Comparison of ENCODE assay signal across 17 cellular contexts in genomic region chr13:22130254-22130653, GRCh38.
A peak's percentile ranks its signal among the peaks of the same experiment; 100 is the strongest.
DNase-seq lines count a peak whose midpoint lies in the region; ATAC-seq, FAIRE-seq and TF ChIP-seq lines count a peak whose summit lies in the region.
"Had no signal": no experiment of that assay in that cellular context is flagged by ENCODE, and none has a peak within 500 bp of the region (broad histone marks: within the 10 kb centered on the region; RNA-seq: fewer than 3 reads in every experiment).

No MANE protein-coding gene starts in this region.

- POLR2A ChIA-PET in HepG2 (lab: Yijun Ruan, JAX) (no interaction called here), K562 (lab: Yijun Ruan, JAX) (interaction anchor here (0.5 kb wide), 1 partner anchor 202 kb away, joined by 3 read pairs; no protein-coding TSS in a partner anchor)
- POLR2A ChIA-PET in naive thymus-derived CD4-positive, alpha-beta T cell (lab: Charles Lee): interaction anchor here (0.6 kb wide), 1 partner anchor 285 kb away, joined by 3 read pairs; no protein-coding TSS in a partner anchor

- H3K79me2 ChIP-seq in HepG2 (ENCODE audit: insufficient read depth, low read length) (no peaks in the 10 kb centered on the region), K562 (ENCODE audit: control insufficient read depth, insufficient read depth, low read length) (no peaks in the 10 kb centered on the region)

- ATAC-seq in HepG2 (no peak), right lobe of liver (no peak), K562 (no peak)
- ATAC-seq in naive thymus-derived CD4-positive, alpha-beta T cell: no peak
- ATAC-seq: CD8-positive, alpha-beta T cell; GM23338; HCT116 had no signal

- BruUV-seq in HepG2 (replicated peaks; lab: Mats Ljungman, UMichigan) (no TSS peak), K562 (replicated peaks; lab: Mats Ljungman, UMichigan) (no TSS peak)

- H3K27ac Mint-ChIP-seq in naive thymus-derived CD4-positive, alpha-beta T cell: no peak overlapping the region
- H3K27ac Mint-ChIP-seq: CD8-positive, alpha-beta T cell; GM23338; H9 had no signal

- H3K4me3 ChIP-seq in HepG2 (replicated peaks in 1 of 3; ENCODE audit: insufficient read depth in 1 of 3, low read depth in 2 of 3, low read length in 3 of 3) (no peak overlapping the region), right lobe of liver (no peak overlapping the region), K562 (no peak overlapping the region)
- H3K4me3 ChIP-seq in naive thymus-derived CD4-positive, alpha-beta T cell (ENCODE audit: low read length): no peak overlapping the region
- H3K4me3 ChIP-seq: GM23338 had no signal

- H3K4me1 Mint-ChIP-seq in naive thymus-derived CD4-positive, alpha-beta T cell: peaks cover 8 to 24% (median 13%) of the 10 kb centered on the region in 7 donors
- H3K4me1 Mint-ChIP-seq: GM23338, H9 had no signal

- H3K9me1 ChIP-seq in K562 (ENCODE audit: control insufficient read depth, insufficient read depth, low read length): no peaks in the 10 kb centered on the region

- no peaks in the 10 kb centered on the region for H3K27me3 Mint-ChIP-seq in naive thymus-derived CD4-positive, alpha-beta T cell

- TF ChIP-seq EP300 in HepG2 (IDR thresholded peaks at IDR 0.05; ENCODE audit: low read depth in 2 of 2, low read length in 2 of 2): no peak
- no peak for TF ChIP-seq EP300 in HepG2 (CRISPR knock-in tag; IDR thresholded peaks at IDR 0.05; ENCODE audit: borderline replicate concordance)
- no peak for TF ChIP-seq EP300 in K562 (IDR thresholded peaks at IDR 0.05; ENCODE audit: low read length)

- H3K4me2 ChIP-seq in HepG2 (ENCODE audit: low read depth, low read length): no peak overlapping the region
- H3K4me2 ChIP-seq in K562 (ENCODE audit: insufficient read depth, low read length): no peak overlapping the region
- H3K4me2 ChIP-seq: GM23338 had no signal

- TF ChIP-seq POLR2A in HepG2 (IDR thresholded peaks at IDR 0.05; ENCODE audit: insufficient read depth in 1 of 2, low read depth in 2 of 2, low read length in 2 of 2) (no peak), right lobe of liver (IDR thresholded peaks at IDR 0.05) (no peak), K562 (conservative IDR thresholded peaks at IDR 0.05) (no peak)

- in situ Hi-C loops in HepG2 (cut with HindIII; ENCODE audit: extremely low pct_ligation_motif_present, low pct_unique_long_range_greater_than_20kb) (no loop called here), K562 (cut with MboI) (no loop called here)

- 3% methylated on average over 1 of the region's 1 CpG for WGBS in HepG2 (ENCODE audit: low lambda C conversion rate)
- WGBS in right lobe of liver (ENCODE audit: insufficient coverage, low coverage, low lambda C conversion rate, missing lambda C conversion rate): 43% methylated on average over 1 of the region's 1 CpG
- WGBS in K562 (ENCODE audit: insufficient coverage, low coverage, missing lambda C conversion rate): 10% methylated on average over 1 of the region's 1 CpG

- DNase-seq in HepG2 (ENCODE audit: low spot score) (no peak), right lobe of liver (no peak), GM19239 (ENCODE audit: insufficient read length, low spot score) (no peak), K562 (ENCODE audit: extremely low read depth in 1 of 4, low spot score in 3 of 4) (no peak), NOMO-1 treated with DMSO at 0.1 percent for 48 hours (lab: John Stamatoyannopoulos, UW; ENCODE audit: unreplicated experiment) (no peak)
- DNase-seq in naive thymus-derived CD4-positive, alpha-beta T cell: no peak
- DNase-seq: 8988T; C1 segment of cervical spinal cord; Caco-2; CD8-positive, alpha-beta T cell; DMS153; DND-41; H9 had no signal

- no peak for FAIRE-seq in HepG2 (lab: Jason Lieb, UNC)
- peak; percentile 31 for FAIRE-seq in GM19239 (lab: Jason Lieb, UNC)
- FAIRE-seq in K562 (lab: Jason Lieb, UNC): no peak
- FAIRE-seq: G401.6, GM12892 had no signal

- H3K27ac ChIP-seq in HepG2 (ENCODE audit: extremely low read length, insufficient read depth, low read length) (no peak overlapping the region), right lobe of liver (no peak overlapping the region), K562 (ENCODE audit: extremely low read depth, low read depth, low read length) (no peak overlapping the region)
- H3K27ac ChIP-seq in naive thymus-derived CD4-positive, alpha-beta T cell (ENCODE audit: low read depth, low read length): no peak overlapping the region

- peaks cover 0 to 21% (median 4%) of the 10 kb centered on the region in 11 donors for H3K9me3 Mint-ChIP-seq in naive thymus-derived CD4-positive, alpha-beta T cell
- H3K9me3 Mint-ChIP-seq: CD8-positive, alpha-beta T cell; GM23338; H9 had no signal

- TF ChIP-seq CTCF in HepG2 (CRISPR knock-in tag; IDR thresholded peaks at IDR 0.05) (no peak), right lobe of liver (IDR thresholded peaks at IDR 0.05) (no peak), K562 (IDR thresholded peaks at IDR 0.05 in 2 of 3, conservative IDR thresholded peaks at IDR 0.05 in 1 of 3; ENCODE audit: insufficient read depth in 2 of 3, low read depth in 1 of 3, low read length in 3 of 3) (no peak)

- CTCF ChIA-PET in HepG2 (lab: Yijun Ruan, JAX; ENCODE audit: low intra/inter-chr PET ratio, low total read pairs) (no interaction called here), K562 (lab: Yijun Ruan, JAX; ENCODE audit: low intra/inter-chr PET ratio) (no interaction called here)
- CTCF ChIA-PET in naive thymus-derived CD4-positive, alpha-beta T cell (lab: Charles Lee): no interaction called here

- no peaks in the 10 kb centered on the region for H4K20me1 ChIP-seq in HepG2 (ENCODE audit: insufficient read depth, low read length)
- H4K20me1 ChIP-seq in K562 (replicated peaks; ENCODE audit: control insufficient read depth, insufficient read depth, low read length): no peaks in the 10 kb centered on the region

- H3K36me3 ChIP-seq in HepG2 (replicated peaks in 1 of 2; ENCODE audit: control insufficient read depth in 1 of 2, insufficient read depth in 2 of 2, low read length in 2 of 2) (no peaks in the 10 kb centered on the region), right lobe of liver (no peaks in the 10 kb centered on the region), K562 (ENCODE audit: control insufficient read depth, insufficient read depth, low read length) (no peaks in the 10 kb centered on the region)
- H3K36me3 ChIP-seq in naive thymus-derived CD4-positive, alpha-beta T cell (ENCODE audit: control insufficient read depth in 2 of 3, insufficient read depth in 3 of 3, low read length in 3 of 3): no peaks in the 10 kb centered on the region

- no peak overlapping the region for H2AFZ ChIP-seq in HepG2 (ENCODE audit: low read length)
- no peak overlapping the region for H2AFZ ChIP-seq in K562 (ENCODE audit: low read depth, low read length)
- H2AFZ ChIP-seq: GM23338 had no signal

- H3K4me3 Mint-ChIP-seq in naive thymus-derived CD4-positive, alpha-beta T cell: no peak overlapping the region
- H3K4me3 Mint-ChIP-seq: CD8-positive, alpha-beta T cell; GM23338; H9 had no signal

- TF ChIP-seq RAD21 in HepG2 (CRISPR knock-in tag; IDR thresholded peaks at IDR 0.05) (no peak), K562 (CRISPR knock-in tag; conservative IDR thresholded peaks at IDR 0.05 in 1 of 2, IDR thresholded peaks at IDR 0.05 in 1 of 2) (no peak)

- peaks cover 0 to 8% (median 5%) of the 10 kb centered on the region in 5 donors for H3K36me3 Mint-ChIP-seq in naive thymus-derived CD4-positive, alpha-beta T cell
- H3K36me3 Mint-ChIP-seq: CD8-positive, alpha-beta T cell had no signal

- H3K9me3 ChIP-seq in HepG2 (ENCODE audit: low read length) (no peaks in the 10 kb centered on the region), right lobe of liver (no peaks in the 10 kb centered on the region), K562 (replicated peaks; ENCODE audit: control insufficient read depth, insufficient read depth, low read depth, low read length) (no peaks in the 10 kb centered on the region)
- no peaks in the 10 kb centered on the region for H3K9me3 ChIP-seq in naive thymus-derived CD4-positive, alpha-beta T cell (ENCODE audit: control insufficient read depth in 2 of 3, low read length in 3 of 3)
- H3K9me3 ChIP-seq: Caco-2 had no signal

- no peaks in the 10 kb centered on the region for H3K4me1 ChIP-seq in HepG2 (ENCODE audit: insufficient read depth, low read length)
- no peaks in the 10 kb centered on the region for H3K4me1 ChIP-seq in right lobe of liver
- no peaks in the 10 kb centered on the region for H3K4me1 ChIP-seq in K562 (replicated peaks in 1 of 2; ENCODE audit: control insufficient read depth in 2 of 2, insufficient read depth in 2 of 2, low read length in 2 of 2)
- H3K4me1 ChIP-seq in naive thymus-derived CD4-positive, alpha-beta T cell (ENCODE audit: control insufficient read depth in 2 of 2, insufficient read depth in 2 of 2, low read length in 2 of 2): peaks cover 0 to 6% of the 10 kb centered on the region in 2 donors

- intact Hi-C loops in HepG2 (cut with micrococcal nuclease; ENCODE audit: unreplicated experiment): no loop called here
- intact Hi-C loops in right lobe of liver (cut with DNase I): no loop called here
- intact Hi-C loops in K562 (cut with micrococcal nuclease): no loop called here
- intact Hi-C loops in naive thymus-derived CD4-positive, alpha-beta T cell (cut with micrococcal nuclease): no loop called here

- H3K9ac ChIP-seq in HepG2 (ENCODE audit: insufficient read depth, low read depth, low read length) (no peak overlapping the region), K562 (ENCODE audit: insufficient read depth in 1 of 2, low read depth in 2 of 2, low read length in 2 of 2) (no peak overlapping the region)

- H3K27me3 ChIP-seq in HepG2 (ENCODE audit: control insufficient read depth in 1 of 2, insufficient read depth in 2 of 2, low read length in 2 of 2) (no peaks in the 10 kb centered on the region), right lobe of liver (no peaks in the 10 kb centered on the region), K562 (ENCODE audit: control insufficient read depth in 2 of 2, insufficient read depth in 2 of 2, low read length in 2 of 2) (no peaks in the 10 kb centered on the region; a peak in 1 of 5 replicates)
- no peaks in the 10 kb centered on the region for H3K27me3 ChIP-seq in naive thymus-derived CD4-positive, alpha-beta T cell (ENCODE audit: control insufficient read depth in 2 of 2, insufficient read depth in 2 of 2, low read length in 2 of 2)

TF ChIP-seq in HepG2, 621 proteins besides CTCF, POLR2A, EP300 and RAD21:
- TF ChIP-seq FLYWCH1 (CRISPR knock-in tag; IDR thresholded peaks at IDR 0.05) (no peak), MAFF (IDR thresholded peaks at IDR 0.05; ENCODE audit: low read depth, low read length) (peak; percentile 61; the same call in 1 of the 2 replicates), MAFK (conservative IDR thresholded peaks at IDR 0.05 in 1 of 2, IDR thresholded peaks at IDR 0.05 in 1 of 2; ENCODE audit: low read length in 2 of 2) (peak; percentile 12 to 67; a peak in 3 of 4 replicates)

TF ChIP-seq in K562, 482 proteins besides CTCF, POLR2A, EP300 and RAD21:
- TF ChIP-seq ZNF121 (CRISPR knock-in tag; conservative IDR thresholded peaks at IDR 0.05) (no peak), ZNF316 (IDR thresholded peaks at IDR 0.05) (peak; percentile 40; the same call in 1 of the 2 replicates)

Comparison
In these comparisons a context has a peak if more than half of its experiments do, and no peak if none do; other contexts are left out.
1. Of the 241 proteins assayed by ChIP-seq in both HepG2 and K562: peak only in HepG2: MAFF and MAFK; only in K562: none; in both: none; in neither: 239.